In genomic region chr4:84920591-84920990, GRCh38 we compare ENCODE assay signal across 1 cellular context.
TF ChIP-seq lines count a peak whose summit lies in the region.

No MANE protein-coding gene starts in this region.

TF ChIP-seq in A549, 52 proteins besides CTCF, POLR2A, EP300 and RAD21 (continued from another document):
- TF ChIP-seq E2F6 (IDR thresholded peaks at IDR 0.05; ENCODE audit: borderline replicate concordance, low read depth) (no peak), ELK1 (IDR thresholded peaks at IDR 0.05; ENCODE audit: low read depth, low read length) (no peak), CBX8 (IDR thresholded peaks at IDR 0.05) (no peak), FOSL2 (IDR thresholded peaks at IDR 0.05) (no peak), FOSL2 (CRISPR knock-in tag; IDR thresholded peaks at IDR 0.05) (no peak), REST (IDR thresholded peaks at IDR 0.05) (no peak), PBX3 (IDR thresholded peaks at IDR 0.05) (no peak), SREBF2 (IDR thresholded peaks at IDR 0.05) (no peak), MAZ (IDR thresholded peaks at IDR 0.05; ENCODE audit: borderline replicate concordance, low read depth, low read length) (no peak)
